In the genomic region with DNA sequence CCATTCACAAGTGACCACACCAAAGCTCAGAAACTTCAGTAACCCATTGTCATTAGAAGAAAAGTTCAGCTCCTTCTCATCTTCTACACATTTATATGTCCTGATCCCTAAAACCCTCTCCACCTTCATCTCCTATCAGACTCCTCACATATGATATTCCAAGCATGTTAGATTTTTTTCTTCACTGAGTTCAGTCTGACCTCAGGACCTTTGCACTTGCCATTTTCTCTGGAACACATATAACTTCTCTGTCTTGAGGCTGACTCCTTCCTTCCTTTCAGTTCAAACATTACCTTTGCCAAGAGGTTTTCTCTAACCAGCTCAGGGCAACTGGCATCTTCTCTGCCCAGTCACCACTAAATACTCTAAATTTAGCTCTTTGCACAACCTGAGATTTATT, we compare ENCODE assay signal across 35 cellular contexts. TPM values are rescaled to one million over a fixed set of nuclear protein-coding genes. Genes with fewer than 3 reads are reported as not detected.
"Had no signal": no experiment of that assay in that cellular context is flagged by ENCODE, and none has a peak within 500 bp of the region (broad histone marks: within the 10 kb centered on the region; RNA-seq: fewer than 3 reads in every experiment).

No MANE protein-coding gene starts in this region.

- H3K27me3 Mint-ChIP-seq: activated naive CD8-positive, alpha-beta T cell; activated T-cell treated with anti-CD3 and anti-CD28 coated beads, Interleukin-2, amount 50 U/mL, for 24 hours; central memory CD8-positive, alpha-beta T cell; dendritic cell treated with granulocyte-macrophage colony-stimulating factor and Interleukin-4, amounts not matched to agents 40 ng/mL and 50 ng/mL, for 4 days had no signal

- H3K27ac Mint-ChIP-seq: activated CD4-positive, alpha-beta memory T cell treated with anti-CD3 and anti-CD28 coated beads, Interleukin-2, amount 10 ng/mL, durations not matched to agents 7 days and 5 days; activated CD4-positive, alpha-beta T cell treated with anti-CD3 and anti-CD28 coated beads, Interleukin-2, amount 10 ng/mL, durations not matched to agents 7 days and 5 days; activated naive CD8-positive, alpha-beta T cell; activated T-cell treated with anti-CD3 and anti-CD28 coated beads, Interleukin-2, amount 50 U/mL, for 24 hours; activated T-cell treated with anti-CD3 and anti-CD28 coated beads, Interleukin-2, amount 50 U/mL, for 72 hours; dendritic cell treated with granulocyte-macrophage colony-stimulating factor and Interleukin-4, amounts not matched to agents 40 ng/mL and 50 ng/mL, for 4 days; effector memory CD8-positive, alpha-beta T cell had no signal

- H3K36me3 Mint-ChIP-seq: activated naive CD8-positive, alpha-beta T cell had no signal

- H3K9me3 Mint-ChIP-seq: activated CD4-positive, alpha-beta memory T cell treated with anti-CD3 and anti-CD28 coated beads, Interleukin-2, amount 10 ng/mL, durations not matched to agents 7 days and 5 days; activated CD4-positive, alpha-beta T cell treated with anti-CD3 and anti-CD28 coated beads, Interleukin-2, amount 10 ng/mL, durations not matched to agents 7 days and 5 days; activated T-cell treated with anti-CD3 and anti-CD28 coated beads, Interleukin-2, amount 50 U/mL, for 24 hours; activated T-cell treated with anti-CD3 and anti-CD28 coated beads, Interleukin-2, amount 50 U/mL, for 72 hours; central memory CD8-positive, alpha-beta T cell; dendritic cell treated with granulocyte-macrophage colony-stimulating factor and Interleukin-4, amounts not matched to agents 40 ng/mL and 50 ng/mL, for 4 days; effector memory CD8-positive, alpha-beta T cell had no signal

- DNase-seq: activated CD4-positive, alpha-beta memory T cell treated with anti-CD3 and anti-CD28 coated beads, Interleukin-2, amount 10 ng/mL, durations not matched to agents 7 days and 5 days; activated CD4-positive, alpha-beta T cell treated with anti-CD3 and anti-CD28 coated beads for 1 hour; activated CD4-positive, alpha-beta T cell treated with anti-CD3 and anti-CD28 coated beads for 4 hours; activated CD4-positive, alpha-beta T cell treated with anti-CD3 and anti-CD28 coated beads, Interleukin-2, amount 10 ng/mL, durations not matched to agents 7 days and 5 days; activated CD4-positive, alpha-beta T cell treated with anti-CD3 and anti-CD28 coated beads, Interleukin-2, amount 50 U/mL, for 4 hours; activated CD8-positive, alpha-beta memory T cell treated with anti-CD3 and anti-CD28 coated beads, Interleukin-2, amount 50 U/mL, for 48 hours; activated gamma-delta T cell treated with Interleukin-2 at 50 U/mL for 16 hours; activated naive CD4-positive, alpha-beta T cell treated with anti-CD3 and anti-CD28 coated beads, Interleukin-2, amount 50 U/mL, for 16 hours; activated naive CD4-positive, alpha-beta T cell treated with Interleukin-2 at 50 U/mL for 16 hours; activated T-cell treated with anti-CD3 and anti-CD28 coated beads for 4 hours; activated T-cell treated with anti-CD3 and anti-CD28 coated beads, Interleukin-2, amount 50 U/mL, for 24 hours; activated T-cell treated with anti-CD3 and anti-CD28 coated beads, Interleukin-2, amount 50 U/mL, for 72 hours; amniotic stem cell; anterior cingulate cortex; brain microvascular endothelial cell; dorsolateral prefrontal cortex; effector CD4-positive, alpha-beta T cell; effector memory CD8-positive, alpha-beta T cell; esophagus squamous epithelium; foreskin melanocyte; heart right ventricle; T-helper 1 cell; T-helper 2 cell had no signal

- H3K4me3 Mint-ChIP-seq: activated CD4-positive, alpha-beta memory T cell treated with anti-CD3 and anti-CD28 coated beads, Interleukin-2, amount 10 ng/mL, durations not matched to agents 7 days and 5 days; activated CD4-positive, alpha-beta T cell treated with anti-CD3 and anti-CD28 coated beads, Interleukin-2, amount 10 ng/mL, durations not matched to agents 7 days and 5 days; activated naive CD8-positive, alpha-beta T cell; activated T-cell treated with anti-CD3 and anti-CD28 coated beads, Interleukin-2, amount 50 U/mL, for 24 hours; activated T-cell treated with anti-CD3 and anti-CD28 coated beads, Interleukin-2, amount 50 U/mL, for 72 hours; central memory CD8-positive, alpha-beta T cell; dendritic cell treated with granulocyte-macrophage colony-stimulating factor and Interleukin-4, amounts not matched to agents 40 ng/mL and 50 ng/mL, for 4 days; effector memory CD8-positive, alpha-beta T cell had no signal

- ATAC-seq: activated T-cell treated with anti-CD3 and anti-CD28 coated beads, Interleukin-2, amount 50 U/mL, for 72 hours; effector memory CD8-positive, alpha-beta T cell; gastroesophageal sphincter; heart right ventricle had no signal

- H3K4me1 Mint-ChIP-seq: activated CD4-positive, alpha-beta memory T cell treated with anti-CD3 and anti-CD28 coated beads, Interleukin-2, amount 10 ng/mL, durations not matched to agents 7 days and 5 days; activated CD4-positive, alpha-beta T cell treated with anti-CD3 and anti-CD28 coated beads, Interleukin-2, amount 10 ng/mL, durations not matched to agents 7 days and 5 days; central memory CD8-positive, alpha-beta T cell had no signal

- H3K9me3 ChIP-seq: esophagus squamous epithelium, gastroesophageal sphincter, heart right ventricle had no signal

RNA-seq across cellular contexts. Expression of a gene that starts 54.1 kb away (rescaled TPM):
- total RNA-seq: activated CD4-positive, alpha-beta memory T cell treated with anti-CD3 and anti-CD28 coated beads, Interleukin-2, amount 10 ng/mL, durations not matched to agents 7 days and 5 days; activated CD4-positive, alpha-beta T cell treated with anti-CD3 and anti-CD28 coated beads, Interleukin-2, amount 10 ng/mL, durations not matched to agents 7 days and 5 days; activated T-cell treated with anti-CD3 and anti-CD28 coated beads, Interleukin-2, amount 50 U/mL, for 72 hours; astrocyte; bronchial epithelial cell; cardiac septum; cerebellum; endothelial cell of umbilical vein; esophagus squamous epithelium; fibroblast of lung; fibroblast of villous mesenchyme; glomerular endothelial cell; heart right ventricle had no signal
